Comparison of ENCODE assay signal across 25 cellular contexts in the genomic region with DNA sequence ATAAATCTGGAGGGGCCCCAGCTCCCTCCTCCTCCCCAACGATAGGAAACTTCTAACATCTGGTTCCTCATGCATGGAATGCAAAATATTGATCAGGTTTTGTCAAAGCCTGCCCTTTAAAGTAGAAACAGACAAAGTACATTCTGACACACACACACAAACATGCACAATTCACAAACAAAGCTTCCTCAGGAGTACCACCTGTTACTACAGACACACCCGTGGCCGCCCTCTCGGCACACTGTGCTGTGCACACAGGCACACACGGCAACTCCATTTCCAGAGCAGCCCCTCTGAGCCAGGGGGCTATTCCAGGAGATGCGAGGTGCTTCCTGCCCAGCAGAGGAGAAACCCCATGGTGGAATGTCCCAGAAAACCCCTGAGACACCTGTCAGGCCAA.
"Had no signal": no experiment of that assay in that cellular context is flagged by ENCODE, and none has a peak within 500 bp of the region (broad histone marks: within the 10 kb centered on the region; RNA-seq: fewer than 3 reads in every experiment).

No MANE protein-coding gene starts in this region.

- H3K4me2 ChIP-seq: hepatocyte had no signal

- H2AFZ ChIP-seq: hepatocyte had no signal

- DNase-seq: activated B cell treated with CpG ODN at 0.5 μM for 24 hours; activated CD4-positive, alpha-beta T cell treated with anti-CD3 and anti-CD28 coated beads for 36 hours; activated CD8-positive, alpha-beta T cell treated with anti-CD3 and anti-CD28 coated beads, Interleukin-2, amount 10 ng/mL, durations not matched to agents 7 days and 5 days; activated naive CD4-positive, alpha-beta T cell; activated T-cell treated with anti-CD3 and anti-CD28 coated beads for 4 hours; activated T-cell treated with anti-CD3 and anti-CD28 coated beads, Interleukin-2, amount 50 U/mL, for 72 hours; islet precursor cell; midbrain; posterior cingulate gyrus; stimulated activated CD4-positive, alpha-beta T cell treated with anti-CD3 and anti-CD28 coated beads, Interleukin-12 subunit alpha, Interleukin-12 subunit beta, amount 100 ng/mL, for 4 hours; stimulated activated CD4-positive, alpha-beta T cell treated with anti-CD3 and anti-CD28 coated beads, Interleukin-4, amount 100 ng/mL, for 1 hour; stimulated activated naive CD8-positive, alpha-beta T cell treated with anti-CD3 and anti-CD28 coated beads, Interleukin-15, Interleukin-2, amounts not matched to agents 100 U/mL and 50 U/mL, for 24 hours; T-cell; testis had no signal

- H3K36me3 ChIP-seq: gastroesophageal sphincter, uterus had no signal

- H3K4me3 Mint-ChIP-seq: activated B cell treated with CpG ODN at 0.5 μM for 24 hours; activated CD4-positive, alpha-beta T cell treated with anti-CD3 and anti-CD28 coated beads for 36 hours; activated CD8-positive, alpha-beta T cell treated with anti-CD3 and anti-CD28 coated beads, Interleukin-2, amount 10 ng/mL, durations not matched to agents 7 days and 5 days; activated T-cell treated with anti-CD3 and anti-CD28 coated beads, Interleukin-2, amount 50 U/mL, for 72 hours; central memory CD8-positive, alpha-beta T cell; dendritic cell treated with granulocyte-macrophage colony-stimulating factor and Interleukin-4, amounts not matched to agents 40 ng/mL and 50 ng/mL, for 4 days; natural killer cell treated with Interleukin-12 subunit alpha and Interleukin-12 subunit beta and Interleukin-15 and Interleukin-18, amount 100 ng/mL, for 72 hours; T-cell; type B pancreatic cell had no signal

- H3K27ac ChIP-seq: epithelial cell of prostate, hepatocyte, testis had no signal

- H3K4me1 ChIP-seq: uterus had no signal

- H3K27me3 Mint-ChIP-seq: activated B cell treated with CpG ODN at 0.5 μM for 24 hours; activated CD4-positive, alpha-beta T cell treated with anti-CD3 and anti-CD28 coated beads for 36 hours; central memory CD8-positive, alpha-beta T cell; dendritic cell treated with granulocyte-macrophage colony-stimulating factor and Interleukin-4, amounts not matched to agents 40 ng/mL and 50 ng/mL, for 4 days; natural killer cell treated with Interleukin-12 subunit alpha and Interleukin-12 subunit beta and Interleukin-15 and Interleukin-18, amount 100 ng/mL, for 72 hours; type B pancreatic cell had no signal

- H3K27ac Mint-ChIP-seq: activated B cell treated with CpG ODN at 0.5 μM for 24 hours; activated CD4-positive, alpha-beta T cell treated with anti-CD3 and anti-CD28 coated beads for 36 hours; activated CD8-positive, alpha-beta T cell treated with anti-CD3 and anti-CD28 coated beads, Interleukin-2, amount 10 ng/mL, durations not matched to agents 7 days and 5 days; activated naive CD4-positive, alpha-beta T cell treated with anti-CD3 and anti-CD28 coated beads, Interleukin-2, amount 50 U/mL, for 72 hours; activated T-cell treated with anti-CD3 and anti-CD28 coated beads, Interleukin-2, amount 50 U/mL, for 72 hours; dendritic cell treated with granulocyte-macrophage colony-stimulating factor and Interleukin-4, amounts not matched to agents 40 ng/mL and 50 ng/mL, for 4 days; natural killer cell treated with Interleukin-12 subunit alpha and Interleukin-12 subunit beta and Interleukin-15 and Interleukin-18, amount 100 ng/mL, for 72 hours; T-cell had no signal

- H3K9me3 ChIP-seq: gastroesophageal sphincter, testis, uterus had no signal

- H3K4me3 ChIP-seq: gastroesophageal sphincter, hepatocyte, skin epidermis, testis, uterus had no signal

- H3K36me3 Mint-ChIP-seq: activated naive CD4-positive, alpha-beta T cell treated with anti-CD3 and anti-CD28 coated beads, Interleukin-2, amount 50 U/mL, for 72 hours; natural killer cell treated with Interleukin-12 subunit alpha and Interleukin-12 subunit beta and Interleukin-15 and Interleukin-18, amount 100 ng/mL, for 72 hours; T-cell had no signal

- ATAC-seq: activated CD4-positive, alpha-beta T cell treated with anti-CD3 and anti-CD28 coated beads for 36 hours; activated CD8-positive, alpha-beta T cell treated with anti-CD3 and anti-CD28 coated beads, Interleukin-2, amount 10 ng/mL, durations not matched to agents 7 days and 5 days; activated naive CD4-positive, alpha-beta T cell treated with anti-CD3 and anti-CD28 coated beads, Interleukin-2, amount 50 U/mL, for 72 hours; activated T-cell treated with anti-CD3 and anti-CD28 coated beads, Interleukin-2, amount 50 U/mL, for 72 hours; gastroesophageal sphincter; natural killer cell treated with Interleukin-12 subunit alpha and Interleukin-12 subunit beta and Interleukin-15 and Interleukin-18, amount 100 ng/mL, for 72 hours; sciatic nerve; stimulated activated naive CD8-positive, alpha-beta T cell treated with anti-CD3 and anti-CD28 coated beads, Interleukin-15, Interleukin-2, amounts not matched to agents 100 U/mL and 50 U/mL, for 24 hours; T-cell had no signal

- H3K27me3 ChIP-seq: gastroesophageal sphincter, hepatocyte, testis, uterus had no signal

- H3K4me1 Mint-ChIP-seq: activated B cell treated with CpG ODN at 0.5 μM for 24 hours; activated CD4-positive, alpha-beta T cell treated with anti-CD3 and anti-CD28 coated beads for 36 hours; central memory CD8-positive, alpha-beta T cell; T-cell had no signal

- H3K9me3 Mint-ChIP-seq: activated B cell treated with CpG ODN at 0.5 μM for 24 hours; activated naive CD4-positive, alpha-beta T cell treated with anti-CD3 and anti-CD28 coated beads, Interleukin-2, amount 50 U/mL, for 72 hours; activated T-cell treated with anti-CD3 and anti-CD28 coated beads, Interleukin-2, amount 50 U/mL, for 72 hours; central memory CD8-positive, alpha-beta T cell; natural killer cell treated with Interleukin-12 subunit alpha and Interleukin-12 subunit beta and Interleukin-15 and Interleukin-18, amount 100 ng/mL, for 72 hours; T-cell; type B pancreatic cell had no signal
